Comparison of ENCODE assay signal across 27 cellular contexts in genomic region chr17:50071692-50072091, GRCh38. TPM values are rescaled to one million over a fixed set of nuclear protein-coding genes. Genes with fewer than 3 reads are reported as not detected.
DNase-seq lines count a peak whose midpoint lies in the region; TF ChIP-seq lines count a peak whose summit lies in the region.
"Had no signal": no experiment of that assay in that cellular context is flagged by ENCODE, and none has a peak within 500 bp of the region (broad histone marks: within the 10 kb centered on the region; RNA-seq: fewer than 3 reads in every experiment).

No MANE protein-coding gene starts in this region.

- no peak overlapping the region for H3K14ac ChIP-seq in mesenchymal stem cell (ENCODE audit: low read length in 2 of 2)

- H2AK5ac ChIP-seq in mesenchymal stem cell (ENCODE audit: low read length, severe bottlenecking) = no peak overlapping the region

- H3K23ac ChIP-seq in mesenchymal stem cell (ENCODE audit: low read length in 2 of 2) = no peak overlapping the region

- H3K4me1 Mint-ChIP-seq in Calu3 (ENCODE audit: low read depth, unreplicated experiment) (peaks cover 35% of the 10 kb centered on the region), immature natural killer cell (no peaks in the 10 kb centered on the region)
- H3K4me1 Mint-ChIP-seq: CD4-positive, alpha-beta memory T cell; T-cell had no signal

- no peaks in the 10 kb centered on the region for H3K27me3 ChIP-seq in mesenchymal stem cell (ENCODE audit: control insufficient read depth in 1 of 2, insufficient read depth in 1 of 2, low read length in 2 of 2)
- H3K27me3 ChIP-seq: BLaER1 treated with 17β-estradiol and CSF1 and Interleukin-3, amounts not matched to agents 10 nM and 100 nM; Peyer's patch had no signal

- POLR2A ChIA-PET in HEK293 (lab: Yijun Ruan, JAX) = no interaction called here
- POLR2A ChIA-PET in RWPE1 (lab: Yijun Ruan, JAX; ENCODE audit: low non-redundant PET) = no interaction called here

- H3K9ac ChIP-seq in mesenchymal stem cell (ENCODE audit: low read length) = no peak overlapping the region
- H3K9ac ChIP-seq: BLaER1 treated with 17β-estradiol and CSF1 and Interleukin-3, amounts not matched to agents 10 nM and 100 nM had no signal

- H3K79me1 ChIP-seq in mesenchymal stem cell (replicated peaks; ENCODE audit: low read length, poor library complexity, severe bottlenecking) = peaks cover 4% of the 10 kb centered on the region

- no peak overlapping the region for H2BK15ac ChIP-seq in mesenchymal stem cell (ENCODE audit: low read depth, poor library complexity, severe bottlenecking)

- BruUV-seq in Calu3 (replicated peaks; lab: Mats Ljungman, UMichigan) = no TSS peak

- no peak overlapping the region for H3K4me3 Mint-ChIP-seq in Calu3 (ENCODE audit: low read depth, unreplicated experiment)
- no peak overlapping the region for H3K4me3 Mint-ChIP-seq in immature natural killer cell
- H3K4me3 Mint-ChIP-seq: T-cell had no signal

- no peak overlapping the region for H4K8ac ChIP-seq in mesenchymal stem cell (ENCODE audit: low read length)

- H2BK5ac ChIP-seq in mesenchymal stem cell (ENCODE audit: low read depth, low read length, poor library complexity, severe bottlenecking) = no peak overlapping the region

- no peak overlapping the region for H4K91ac ChIP-seq in mesenchymal stem cell (ENCODE audit: low read length)

- H2AFZ ChIP-seq in mesenchymal stem cell (ENCODE audit: low read depth, low read length) = no peak overlapping the region

- no peaks in the 10 kb centered on the region for H3K9me3 ChIP-seq in HEK293 (ENCODE audit: control insufficient read depth, insufficient read depth, low read depth, low read length)
- no peaks in the 10 kb centered on the region for H3K9me3 ChIP-seq in mesenchymal stem cell (ENCODE audit: control insufficient read depth, low read length)
- H3K9me3 ChIP-seq: A549, HAP-1, Peyer's patch had no signal

- peaks cover 100% of the 10 kb centered on the region for H3K36me3 Mint-ChIP-seq in Calu3 (ENCODE audit: insufficient read depth, unreplicated experiment)
- no peaks in the 10 kb centered on the region for H3K36me3 Mint-ChIP-seq in immature natural killer cell

- intact Hi-C loops in Calu3 (cut with micrococcal nuclease; ENCODE audit: unreplicated experiment) = no loop called here

- H3K9me3 Mint-ChIP-seq in Calu3 (ENCODE audit: low read depth, unreplicated experiment) = no peaks in the 10 kb centered on the region
- H3K9me3 Mint-ChIP-seq in immature natural killer cell = no peaks in the 10 kb centered on the region
- H3K9me3 Mint-ChIP-seq: CD4-positive, alpha-beta memory T cell; T-cell had no signal

- H3K4me1 ChIP-seq in HEK293 (ENCODE audit: control insufficient read depth, insufficient read depth, low read length) (no peaks in the 10 kb centered on the region), mesenchymal stem cell (ENCODE audit: control insufficient read depth, insufficient read depth, low read depth, low read length) (peaks cover 39% of the 10 kb centered on the region)
- H3K4me1 ChIP-seq: BLaER1 treated with 17β-estradiol and CSF1 and Interleukin-3, amounts not matched to agents 10 nM and 100 nM; HAP-1; Peyer's patch had no signal

- H2BK12ac ChIP-seq in mesenchymal stem cell (ENCODE audit: low read length in 2 of 2) = no peak overlapping the region

- H3K4ac ChIP-seq in mesenchymal stem cell (ENCODE audit: low read depth in 1 of 2, low read length in 2 of 2) = no peak overlapping the region

- H3K4me2 ChIP-seq in mesenchymal stem cell (ENCODE audit: low read length, poor library complexity, severe bottlenecking) = no peak overlapping the region
- H3K4me2 ChIP-seq: A549; BLaER1 treated with 17β-estradiol and CSF1 and Interleukin-3, amounts not matched to agents 10 nM and 100 nM had no signal

- no peak for DNase-seq in Calu3
- no peak for DNase-seq in RWPE1 (ENCODE audit: low spot score)
- no peak for DNase-seq in mesenchymal stem cell
- DNase-seq in NCI-H446 treated with DMSO at 0.1 percent for 48 hours (lab: John Stamatoyannopoulos, UW) = no peak
- DNase-seq in immature natural killer cell = no peak
- no peak for DNase-seq in NCI-H1048 (lab: John Stamatoyannopoulos, UW)
- DNase-seq: AML-193, COR-L47, EL, GDM1, GOT3, KBM-7, NCI-H1417, NCI-H1694, NCI-H2029 treated with DMSO at 0.1 percent for 48 hours, NCI-H526 treated with DMSO at 0.1 percent for 48 hours, OCI-M1, Peyer's patch, Right ventricle myocardium superior, T-cell had no signal

- H3K18ac ChIP-seq in mesenchymal stem cell (ENCODE audit: low read depth in 1 of 2, low read length in 2 of 2) = no peak overlapping the region

- no peak overlapping the region for H2BK120ac ChIP-seq in mesenchymal stem cell (ENCODE audit: low read depth, low read length)

- H3K27ac ChIP-seq in HEK293 (ENCODE audit: extremely low read depth, low read depth, low read length) = no peak overlapping the region
- peak overlapping the region; percentile 75 for H3K27ac ChIP-seq in RWPE1
- H3K27ac ChIP-seq in mesenchymal stem cell (ENCODE audit: low read length, poor library complexity, severe bottlenecking) = peak overlapping the region; percentile 9
- H3K27ac ChIP-seq: A549; BLaER1 treated with 17β-estradiol and CSF1 and Interleukin-3, amounts not matched to agents 10 nM and 100 nM; Peyer's patch had no signal

- WGBS in mesenchymal stem cell = 94% methylated on average over 6 of the region's 6 CpGs

- H3K36me3 ChIP-seq in HEK293 (ENCODE audit: control insufficient read depth in 2 of 2, insufficient read depth in 1 of 2, low read length in 2 of 2) (peaks cover 0 to 29% of the 10 kb centered on the region in 2 experiments; a peak in 1 of 3 replicates), mesenchymal stem cell (ENCODE audit: control insufficient read depth in 1 of 2, insufficient read depth in 2 of 2, low read depth in 1 of 2, low read length in 2 of 2) (peaks cover 70 to 78% of the 10 kb centered on the region in 2 experiments)
- H3K36me3 ChIP-seq: BLaER1 treated with 17β-estradiol and CSF1 and Interleukin-3, amounts not matched to agents 10 nM and 100 nM; HAP-1 had no signal

- H3K4me3 ChIP-seq in HEK293 (ENCODE audit: low read depth, low read length) = no peak overlapping the region
- no peak overlapping the region for H3K4me3 ChIP-seq in mesenchymal stem cell (ENCODE audit: insufficient read depth in 1 of 2, low read depth in 1 of 2, low read length in 2 of 2)
- H3K4me3 ChIP-seq: A549; BLaER1 treated with 17β-estradiol and CSF1 and Interleukin-3, amounts not matched to agents 10 nM and 100 nM; GM12878; HAP-1; Peyer's patch had no signal

- H3K27ac Mint-ChIP-seq in Calu3 (ENCODE audit: unreplicated experiment) (peak overlapping the region; percentile 33), immature natural killer cell (no peak overlapping the region)
- H3K27ac Mint-ChIP-seq: CD4-positive, alpha-beta memory T cell; T-cell had no signal

- no peaks in the 10 kb centered on the region for H3K27me3 Mint-ChIP-seq in Calu3 (ENCODE audit: unreplicated experiment)
- peaks cover 0 to 8% (median 0%) of the 10 kb centered on the region in 3 donors for H3K27me3 Mint-ChIP-seq in immature natural killer cell (ENCODE audit: low read depth in 3 of 3)
- H3K27me3 Mint-ChIP-seq: CD4-positive, alpha-beta memory T cell; T-cell had no signal

- CTCF ChIA-PET in Calu3 (lab: Charles Lee) (no interaction called here), HEK293 (lab: Yijun Ruan, JAX) (interaction anchor here (2.8 kb wide), 1 partner anchor 22 kb away, joined by 9 read pairs; no protein-coding TSS in a partner anchor), RWPE1 (lab: Yijun Ruan, JAX) (no interaction called here)

- TF ChIP-seq CTCF in Calu3 (IDR thresholded peaks at IDR 0.05; ENCODE audit: unreplicated experiment) = no peak
- no peak for TF ChIP-seq CTCF in HEK293 (tag by site-specific recombination; IDR thresholded peaks at IDR 0.05)
- TF ChIP-seq CTCF in RWPE1 (conservative IDR thresholded peaks at IDR 0.05; ENCODE audit: low read depth) = no peak

TF ChIP-seq in HEK293, 187 proteins besides CTCF, POLR2A, EP300 and RAD21:
- TF ChIP-seq ZNF549 (tag by site-specific recombination; IDR thresholded peaks at IDR 0.05) = peak; percentile 88; the same call in 1 of the 2 replicates
- TF ChIP-seq ZNF133 (tag by site-specific recombination; IDR thresholded peaks at IDR 0.05) = no peak
TF ChIP-seq in HEK293: peak in this region for 1.

RNA-seq across cellular contexts. Expression of gene ITGA3, which starts 15.8 kb away (rescaled TPM):
- 539 and 709 TPM in 2 replicates for total RNA-seq in Calu3 (2022)
- 136 TPM for polyA plus RNA-seq in mesenchymal stem cell (2013, experiment 1 of 2)
- polyA plus RNA-seq in mesenchymal stem cell (2013, experiment 2 of 2) = 138 TPM
- 1 to 10 TPM in 1 of 3 donors, under 1 TPM in 1, not detected in 1; 0.54 to 1.1 TPM for polyA plus RNA-seq in immature natural killer cell

RNA-seq across cellular contexts. Expression of gene PDK2, which starts 23.5 kb away (rescaled TPM):
- 29.5 and 39.1 TPM in 2 replicates for total RNA-seq in Calu3 (2022)
- 43.1 TPM for polyA plus RNA-seq in mesenchymal stem cell (2013, experiment 1 of 2)
- polyA plus RNA-seq in mesenchymal stem cell (2013, experiment 2 of 2) = 39.6 TPM
- polyA plus RNA-seq in immature natural killer cell = 10 to 100 TPM; 36.5 to 54.5 (median 43.8) TPM

RNA-seq across cellular contexts. Expression of gene SAMD14, which starts 58.3 kb away (rescaled TPM):
- not detected in 2 replicates for total RNA-seq in Calu3 (2022)
- 17.9 TPM for polyA plus RNA-seq in mesenchymal stem cell (2013, experiment 1 of 2)
- 17.2 TPM for polyA plus RNA-seq in mesenchymal stem cell (2013, experiment 2 of 2)
- polyA plus RNA-seq in immature natural killer cell = 1 to 10 TPM in 1 of 3 donors, not detected in 2; 1.2 TPM
- total RNA-seq: NCI-H460 had no signal
